1 cellular context compared by ENCODE assay signal in the genomic region with DNA sequence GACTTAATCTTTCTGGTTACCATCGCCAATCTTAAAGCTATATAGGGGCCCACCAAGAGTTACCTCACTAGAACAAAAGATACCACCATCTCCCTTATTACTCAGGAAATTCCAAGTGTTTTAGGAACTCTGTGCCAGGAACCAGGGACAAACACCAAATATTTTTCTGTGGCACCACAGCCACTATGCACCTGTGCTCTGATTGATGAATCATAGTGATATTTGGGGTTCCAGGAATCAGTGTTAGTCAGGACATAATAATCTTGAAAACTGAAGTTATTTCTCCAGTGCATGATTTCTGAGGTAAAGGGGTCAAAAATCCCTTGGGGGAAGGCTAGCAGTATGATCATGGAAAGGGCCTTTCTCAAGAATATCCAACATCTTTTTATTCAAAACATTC.
TF ChIP-seq lines count a peak whose summit lies in the region.

No MANE protein-coding gene starts in this region.

TF ChIP-seq in HepG2, 621 proteins besides CTCF, POLR2A, EP300 and RAD21:
- TF ChIP-seq ZNF333 (CRISPR knock-in tag; IDR thresholded peaks at IDR 0.05; ENCODE audit: borderline replicate concordance) (no peak), ZNF138 (CRISPR knock-in tag; IDR thresholded peaks at IDR 0.05; ENCODE audit: low read depth) (no peak), HHEX (CRISPR knock-in tag; IDR thresholded peaks at IDR 0.05) (no peak), ZMYM3 (CRISPR knock-in tag; IDR thresholded peaks at IDR 0.05) (no peak), ZNF232 (CRISPR knock-in tag; IDR thresholded peaks at IDR 0.05; ENCODE audit: borderline replicate concordance) (no peak), ZNF556 (CRISPR knock-in tag; IDR thresholded peaks at IDR 0.05; ENCODE audit: borderline replicate concordance) (no peak), ASH2L (IDR thresholded peaks at IDR 0.05; ENCODE audit: insufficient read length, low read depth, low read length) (no peak), ETS1 (CRISPR knock-in tag; IDR thresholded peaks at IDR 0.05) (no peak), MAZ (IDR thresholded peaks at IDR 0.05; ENCODE audit: borderline replicate concordance, low read depth, low read length) (no peak), MAZ (CRISPR knock-in tag; IDR thresholded peaks at IDR 0.05; ENCODE audit: low read depth) (no peak), SAFB2 (CRISPR knock-in tag; IDR thresholded peaks at IDR 0.05; ENCODE audit: borderline replicate concordance, low read depth) (no peak)
